ENCODE assay signal across 15 cellular contexts in genomic region chrX:69121321-69122000, GRCh38. TPM values are rescaled to one million over a fixed set of nuclear protein-coding genes. Genes with fewer than 3 reads are reported as not detected.
DNase-seq lines count a peak whose midpoint lies in the region; ATAC-seq and TF ChIP-seq lines count a peak whose summit lies in the region.
"Had no signal": no experiment of that assay in that cellular context is flagged by ENCODE, and none has a peak within 500 bp of the region (broad histone marks: within the 10 kb centered on the region; RNA-seq: fewer than 3 reads in every experiment).

No MANE protein-coding gene starts in this region.

- no peaks in the 10 kb centered on the region for H3K27me3 ChIP-seq in A673 (replicated peaks; ENCODE audit: insufficient read depth, low read depth, low read length, poor library complexity)
- peaks cover 23% of the 10 kb centered on the region for H3K27me3 ChIP-seq in osteoblast (ENCODE audit: insufficient read depth, low read length)

- TF ChIP-seq CTCF in A673 (conservative IDR thresholded peaks at IDR 0.05; ENCODE audit: low read depth, low read length) = no peak
- TF ChIP-seq CTCF in osteoblast (IDR thresholded peaks at IDR 0.05; ENCODE audit: extremely low read depth, low read depth, low read length) = no peak

- H3K4me1 ChIP-seq in A673 (ENCODE audit: insufficient read depth, low read length, poor library complexity, severe bottlenecking) (peaks cover 19% of the 10 kb centered on the region), osteoblast (ENCODE audit: insufficient read depth, low read length) (peaks cover 6% of the 10 kb centered on the region)

- no peak overlapping the region for H3K4me2 ChIP-seq in osteoblast (ENCODE audit: insufficient read depth, low read length)

- POLR2A ChIA-PET in A673 (lab: Charles Lee; ENCODE audit: low non-redundant PET) = no interaction called here

- no peak overlapping the region for H3K27ac ChIP-seq in A673 (ENCODE audit: low read depth, low read length, poor library complexity, severe bottlenecking)
- no peak overlapping the region for H3K27ac ChIP-seq in osteoblast (ENCODE audit: low read depth, low read length)

- CTCF ChIA-PET in A673 (lab: Charles Lee) = no interaction called here

- H4K20me1 ChIP-seq in osteoblast (ENCODE audit: insufficient read depth, low read length) = no peaks in the 10 kb centered on the region

- H2AFZ ChIP-seq in osteoblast (ENCODE audit: low read length) = no peak overlapping the region

- ATAC-seq in sciatic nerve = no peak

- H3K4me3 ChIP-seq in A673 (ENCODE audit: low read depth, low read length, poor library complexity, severe bottlenecking) = no peak overlapping the region
- no peak overlapping the region for H3K4me3 ChIP-seq in osteoblast (ENCODE audit: insufficient read depth, low read length)
- H3K4me3 ChIP-seq: HAP-1 had no signal

- H3K9me3 ChIP-seq in A673 (ENCODE audit: low read depth, low read length, poor library complexity, severe bottlenecking) (no peaks in the 10 kb centered on the region), osteoblast (ENCODE audit: low read depth, low read length) (no peaks in the 10 kb centered on the region)
- H3K9me3 ChIP-seq: HAP-1 had no signal

- BruUV-seq in A673 (replicated peaks; lab: Mats Ljungman, UMichigan) = no TSS peak

- intact Hi-C loops in A673 (cut with micrococcal nuclease; ENCODE audit: unreplicated experiment) (no loop called here), sciatic nerve (cut with DNase I) (no loop called here)

- no peaks in the 10 kb centered on the region for H3K36me3 ChIP-seq in A673 (ENCODE audit: insufficient read depth, low read length, poor library complexity, severe bottlenecking)
- no peaks in the 10 kb centered on the region for H3K36me3 ChIP-seq in osteoblast (ENCODE audit: insufficient read depth, low read length)
- H3K36me3 ChIP-seq: HAP-1 had no signal

- H3K79me2 ChIP-seq in osteoblast (ENCODE audit: insufficient read depth, low read length) = no peaks in the 10 kb centered on the region

- DNase-seq in A673 (ENCODE audit: low spot score) (peak; percentile 53), MV-4-11 (lab: John Stamatoyannopoulos, UW) (peak; percentile 4), NCI-H82 (lab: John Stamatoyannopoulos, UW) (peak; percentile 77), osteoblast (ENCODE audit: insufficient read length, low spot score, missing footprints) (peak; percentile 42), sciatic nerve (ENCODE audit: low spot score) (no peak), NCI-H2171 (lab: John Stamatoyannopoulos, UW) (no peak), AG08396 (ENCODE audit: low spot score) (no peak)
- DNase-seq: 8988T; ACHN; C1 segment of cervical spinal cord; CD4-positive, alpha-beta T cell; DND-41; GDM1; GOT3 had no signal

RNA-seq across cellular contexts. Expression of gene PJA1, which starts 43.8 kb away (rescaled TPM):
- total RNA-seq in A673 (2021) = 36.0 and 40.1 TPM in 2 replicates
- total RNA-seq in osteoblast = 19.4 and 21.0 TPM in 2 replicates
- 47.5 TPM for total RNA-seq in sciatic nerve

Comparison
In these comparisons a context has a peak if more than half of its experiments do, and no peak if none do; other contexts are left out.
1. DNase-seq: peak in A673 (single experiment), MV-4-11 (single experiment), NCI-H82 (single experiment) and osteoblast (single experiment); none in sciatic nerve (single experiment), NCI-H2171 (single experiment) and AG08396 (single experiment).